Comparison of ENCODE assay signal across 8 cellular contexts in genomic region chr1:51518730-51519047, GRCh38. TPM values are rescaled to one million over a fixed set of nuclear protein-coding genes. Genes with fewer than 3 reads are reported as not detected.
DNase-seq lines count a peak whose midpoint lies in the region; ATAC-seq and TF ChIP-seq lines count a peak whose summit lies in the region.

No MANE protein-coding gene starts in this region.

- H3K4me3 ChIP-seq in dorsolateral prefrontal cortex = peak overlapping the region; percentile 42 to 96 (median 76)
- H3K4me3 ChIP-seq in mononuclear cell (ENCODE audit: low read length) = peak overlapping the region; percentile 73
- peak overlapping the region; percentile 95 for H3K4me3 ChIP-seq in suprapubic skin

- no peak for TF ChIP-seq EP300 in suprapubic skin (IDR thresholded peaks at IDR 0.05)

- H3K9me3 Mint-ChIP-seq in activated B cell treated with CpG ODN at 0.5 μM for 24 hours = no peaks in the 10 kb centered on the region

- H3K27ac Mint-ChIP-seq in activated B cell treated with CpG ODN at 0.5 μM for 24 hours = peak overlapping the region; percentile 87

- H3K36me3 Mint-ChIP-seq in activated B cell treated with CpG ODN at 0.5 μM for 24 hours (ENCODE audit: low read depth) = peaks cover 13% of the 10 kb centered on the region

- CTCF ChIA-PET in activated B cell treated with CpG ODN at 0.5 μM for 24 hours (lab: Charles Lee) = interaction anchor here (0.6 to 1.0 kb wide), 4 partner anchors 9 to 16 kb away, joined by 3 to 5 read pairs (median 4); no protein-coding TSS in a partner anchor

- peak; percentile 24 for DNase-seq in CD1c-positive myeloid dendritic cell (ENCODE audit: extremely low spot score)
- DNase-seq in activated B cell treated with CpG ODN at 0.5 μM for 24 hours = no peak
- DNase-seq in dorsolateral prefrontal cortex = peak in 1 of 10 donors; percentile 52
- peak; percentile 71 to 85 for DNase-seq in suprapubic skin (ENCODE audit: low spot score in 2 of 2)
- DNase-seq in NCI-H2171 treated with DMSO at 0.1 percent for 48 hours (lab: John Stamatoyannopoulos, UW) = no peak

- peak overlapping the region; percentile 97 for H3K4me3 Mint-ChIP-seq in activated B cell treated with CpG ODN at 0.5 μM for 24 hours

- WGBS in suprapubic skin = 0% methylated on average over 10 of the region's 46 CpGs

- H3K9me3 ChIP-seq in mononuclear cell (ENCODE audit: low read depth, low read length) (no peaks in the 10 kb centered on the region), suprapubic skin (no peaks in the 10 kb centered on the region)

- POLR2A ChIA-PET in activated B cell treated with CpG ODN at 0.5 μM for 24 hours (lab: Charles Lee) = interaction anchor here (1.0 to 5.2 kb wide), 13 partner anchors 9 to 211 kb away, joined by 3 to 88 read pairs (median 9); no protein-coding TSS in a partner anchor

- H3K4me1 Mint-ChIP-seq in activated B cell treated with CpG ODN at 0.5 μM for 24 hours = peaks cover 60% of the 10 kb centered on the region

- peak overlapping the region; percentile 49 to 99 (median 90) for H3K27ac ChIP-seq in dorsolateral prefrontal cortex
- peak overlapping the region; percentile 97 for H3K27ac ChIP-seq in suprapubic skin

- ATAC-seq in GM19438 (IDR thresholded peaks at IDR 0.05; ENCODE audit: low read depth, unreplicated experiment) = peak; percentile 42
- ATAC-seq in HG03439 (IDR thresholded peaks at IDR 0.05; ENCODE audit: unreplicated experiment) = peak; percentile 31
- ATAC-seq in activated B cell treated with CpG ODN at 0.5 μM for 24 hours (ENCODE audit: low read depth) = peak; percentile 51

- H3K27me3 Mint-ChIP-seq in activated B cell treated with CpG ODN at 0.5 μM for 24 hours = no peaks in the 10 kb centered on the region

- intact Hi-C loops in activated B cell treated with CpG ODN at 0.5 μM for 24 hours (cut with micrococcal nuclease) (loop anchor here (1.0 to 5.0 kb wide), 10 partner anchors 12 to 360 kb away; partner anchors contain the start of genes NRDC, OSBPL9 and RNF11), dorsolateral prefrontal cortex (cut with DNase I) (loop anchor here (5.0 to 10.0 kb wide), 3 partner anchors 94 to 554 kb away; partner anchors contain the start of genes FAF1 (in 1 of the 2) and RNF11 (in 1 of the 2))

- TF ChIP-seq POLR2A in suprapubic skin (IDR thresholded peaks at IDR 0.05) = no peak

- TF ChIP-seq CTCF in activated B cell treated with CpG ODN at 0.5 μM for 24 hours (IDR thresholded peaks at IDR 0.05) (no peak), dorsolateral prefrontal cortex (IDR thresholded peaks at IDR 0.05 in 54 of 56, conservative IDR thresholded peaks at IDR 0.05 in 2 of 56; ENCODE audit: low read depth in 1 of 56, partially characterized antibody in 56 of 56) (peak in 1 of 56 donors; percentile 6), suprapubic skin (IDR thresholded peaks at IDR 0.05) (no peak)

- H3K27me3 ChIP-seq in dorsolateral prefrontal cortex (no peaks in the 10 kb centered on the region), mononuclear cell (ENCODE audit: insufficient read depth, low read length) (no peaks in the 10 kb centered on the region), suprapubic skin (no peaks in the 10 kb centered on the region)

- no peaks in the 10 kb centered on the region for H3K36me3 ChIP-seq in suprapubic skin

- H3K4me1 ChIP-seq in mononuclear cell (ENCODE audit: insufficient read depth, low read length) (peaks cover 37% of the 10 kb centered on the region), suprapubic skin (peaks cover 52% of the 10 kb centered on the region)

RNA-seq across cellular contexts. Expression of gene EPS15, which starts 0.4 kb away (rescaled TPM):
- total RNA-seq in activated B cell treated with CpG ODN at 0.5 μM for 24 hours (150 and 151 TPM in 2 replicates), dorsolateral prefrontal cortex (100 to 1,000 TPM; 123 to 234 (median 175) TPM), mononuclear cell (98.6 TPM), suprapubic skin (100 to 1,000 TPM in 1 of 4 donors, 10 to 100 TPM in 3; 57.1 to 127 (median 81.5) TPM)

Comparison
In these comparisons a context has a peak if more than half of its experiments do, and no peak if none do; other contexts are left out.
1. DNase-seq: peak in CD1c-positive myeloid dendritic cell (single experiment) and suprapubic skin (2 of 2); none in activated B cell treated with CpG ODN at 0.5 μM for 24 hours (single experiment) and NCI-H2171 treated with DMSO at 0.1 percent for 48 hours (single experiment).
2. Peak in every context shown above with its lines, with median percentiles within 50 percentile points of each other: ATAC-seq and H3K4me3 ChIP-seq.